Comparison of ENCODE assay signal across 10 cellular contexts in the genomic region with DNA sequence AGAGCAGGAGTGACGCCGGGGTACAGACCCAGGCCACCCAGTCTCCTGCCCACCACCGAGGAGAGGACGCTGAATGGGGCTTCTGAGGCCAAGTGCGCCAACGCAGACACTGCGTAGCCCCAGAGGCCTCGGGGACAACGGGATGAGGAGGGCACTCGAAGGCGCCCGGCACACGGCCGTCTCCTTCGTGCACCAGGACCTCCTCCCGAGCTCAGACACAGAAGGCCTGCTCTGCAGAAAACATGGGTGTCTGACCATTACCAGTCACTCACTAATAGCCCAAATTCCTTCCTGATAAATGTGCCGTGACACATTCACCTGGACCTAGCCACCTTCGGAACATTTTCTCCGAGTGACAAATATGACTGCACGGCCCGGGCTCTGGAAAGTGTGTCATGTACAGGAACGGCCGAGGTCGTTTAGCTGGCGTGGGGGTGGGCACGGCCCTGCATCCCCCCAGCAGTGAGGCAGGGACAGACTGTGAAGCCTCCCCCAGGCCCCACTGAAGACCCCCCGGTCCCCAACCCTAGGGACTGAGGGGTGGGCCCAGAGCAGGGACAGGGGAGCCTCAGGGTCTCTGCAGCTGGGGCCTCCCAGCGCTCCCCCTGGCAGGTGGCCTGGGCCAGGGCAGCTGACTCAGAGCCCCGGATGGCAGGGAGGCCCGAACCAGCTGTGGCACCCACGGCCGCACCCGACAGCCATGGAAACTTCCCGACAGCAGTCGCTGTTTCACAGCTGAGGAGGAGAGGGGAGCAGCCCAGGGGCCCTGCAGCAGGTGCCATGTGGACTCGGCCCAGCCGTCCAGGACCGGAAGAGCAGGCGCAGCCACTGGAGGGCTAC. TPM values are rescaled to one million over a fixed set of nuclear protein-coding genes. Genes with fewer than 3 reads are reported as not detected.
DNase-seq lines count a peak whose midpoint lies in the region; TF ChIP-seq lines count a peak whose summit lies in the region.
"Had no signal": no experiment of that assay in that cellular context is flagged by ENCODE, and none has a peak within 500 bp of the region (broad histone marks: within the 10 kb centered on the region; RNA-seq: fewer than 3 reads in every experiment).

No MANE protein-coding gene starts in this region.

- no peaks in the 10 kb centered on the region for H3K36me3 Mint-ChIP-seq in HFFc6 (ENCODE audit: low read depth)
- no peaks in the 10 kb centered on the region for H3K36me3 Mint-ChIP-seq in progenitor cell of endocrine pancreas (ENCODE audit: insufficient read depth)
- no peaks in the 10 kb centered on the region for H3K36me3 Mint-ChIP-seq in endothelial cell (ENCODE audit: low read depth, unreplicated experiment)
- H3K36me3 Mint-ChIP-seq: stimulated activated naive B cell treated with anti-CD40 and anti-IgM and Interleukin-4, amounts not matched to agents 10 μg/mL and 1 μg/mL and 100 μg/mL, for 72 hours had no signal

- 0 out of 2 replicates have a peak, but pooled peaks cover 1% of the 10 kb centered on the region for H3K27me3 Mint-ChIP-seq in HFFc6 (ENCODE audit: insufficient read depth)
- H3K27me3 Mint-ChIP-seq in progenitor cell of endocrine pancreas: peaks cover 6% of the 10 kb centered on the region
- H3K27me3 Mint-ChIP-seq in endothelial cell (ENCODE audit: unreplicated experiment): peaks cover 4% of the 10 kb centered on the region

- no peaks in the 10 kb centered on the region; the same call in 1 of the 2 replicates for H3K9me3 Mint-ChIP-seq in HFFc6
- H3K9me3 Mint-ChIP-seq in progenitor cell of endocrine pancreas (ENCODE audit: low read depth): peaks cover 6% of the 10 kb centered on the region
- no peaks in the 10 kb centered on the region for H3K9me3 Mint-ChIP-seq in endothelial cell (ENCODE audit: unreplicated experiment)
- H3K9me3 Mint-ChIP-seq: activated T-helper 1 cell treated with anti-CD3 and anti-CD28 coated beads, Interleukin-12 subunit alpha, Interleukin-12 subunit beta, Interleukin-2, Interleukin-4 antibody, amounts not matched to agents 30 ng/mL and 10 ng/mL and 1 ng/mL, durations not matched to agents 14 hours and 24 hours and 36 hours had no signal

- H3K4me1 Mint-ChIP-seq in HFFc6 (ENCODE audit: low read depth) (peaks cover 36% of the 10 kb centered on the region), progenitor cell of endocrine pancreas (ENCODE audit: low read depth) (no peaks in the 10 kb centered on the region), endothelial cell (ENCODE audit: unreplicated experiment) (peaks cover 7% of the 10 kb centered on the region)
- H3K4me1 Mint-ChIP-seq: stimulated activated naive B cell treated with anti-CD40 and anti-IgM and Interleukin-4, amounts not matched to agents 10 μg/mL and 1 μg/mL and 100 μg/mL, for 72 hours had no signal

- peak; percentile 43 for DNase-seq in Daoy (ENCODE audit: low read depth)
- DNase-seq in HFFc6: no peak
- DNase-seq in esophagus squamous epithelium (lab: John Stamatoyannopoulos, UW): no peak
- peak; percentile 8 for DNase-seq in progenitor cell of endocrine pancreas (ENCODE audit: low spot score, unreplicated experiment)
- no peak for DNase-seq in medulla oblongata (ENCODE audit: extremely low spot score)
- DNase-seq in GM13977 (ENCODE audit: low spot score): no peak
- no peak for DNase-seq in endothelial cell (ENCODE audit: low spot score)
- DNase-seq: erythroblast; stimulated activated naive B cell treated with anti-CD40 and anti-IgM and Interleukin-4, amounts not matched to agents 10 μg/mL and 1 μg/mL and 100 μg/mL, for 72 hours had no signal

- no peak for TF ChIP-seq POLR2A in esophagus squamous epithelium (IDR thresholded peaks at IDR 0.05)

- no peak for TF ChIP-seq CTCF in HFFc6 (IDR thresholded peaks at IDR 0.05)
- TF ChIP-seq CTCF in esophagus squamous epithelium (IDR thresholded peaks at IDR 0.05): no peak
- TF ChIP-seq CTCF in progenitor cell of endocrine pancreas (IDR thresholded peaks at IDR 0.05; ENCODE audit: unreplicated experiment): no peak
- TF ChIP-seq CTCF in GM13977 (IDR thresholded peaks at IDR 0.05; ENCODE audit: extremely low read depth, insufficient read depth, missing control alignments): no peak
- no peak for TF ChIP-seq CTCF in endothelial cell (IDR thresholded peaks at IDR 0.05; ENCODE audit: unreplicated experiment)

- H3K4me3 Mint-ChIP-seq in HFFc6 (no peak overlapping the region), progenitor cell of endocrine pancreas (ENCODE audit: low read depth) (no peak overlapping the region), endothelial cell (ENCODE audit: unreplicated experiment) (no peak overlapping the region)
- H3K4me3 Mint-ChIP-seq: activated T-helper 1 cell treated with anti-CD3 and anti-CD28 coated beads, Interleukin-12 subunit alpha, Interleukin-12 subunit beta, Interleukin-2, Interleukin-4 antibody, amounts not matched to agents 30 ng/mL and 10 ng/mL and 1 ng/mL, durations not matched to agents 14 hours and 24 hours and 36 hours; stimulated activated naive B cell treated with anti-CD40 and anti-IgM and Interleukin-4, amounts not matched to agents 10 μg/mL and 1 μg/mL and 100 μg/mL, for 72 hours had no signal

- 43 to 78% methylated on average over 4 to 6 of the region's 39 CpGs for WGBS in esophagus squamous epithelium, 2 donors

- H3K27ac Mint-ChIP-seq in HFFc6 (peak overlapping the region; percentile 100), progenitor cell of endocrine pancreas (peak overlapping the region; percentile 37), endothelial cell (ENCODE audit: unreplicated experiment) (no peak overlapping the region)
- H3K27ac Mint-ChIP-seq: activated T-helper 1 cell treated with anti-CD3 and anti-CD28 coated beads, Interleukin-12 subunit alpha, Interleukin-12 subunit beta, Interleukin-2, Interleukin-4 antibody, amounts not matched to agents 30 ng/mL and 10 ng/mL and 1 ng/mL, durations not matched to agents 14 hours and 24 hours and 36 hours; stimulated activated naive B cell treated with anti-CD40 and anti-IgM and Interleukin-4, amounts not matched to agents 10 μg/mL and 1 μg/mL and 100 μg/mL, for 72 hours had no signal

- peaks cover 0 to 46% (median 0%) of the 10 kb centered on the region in 4 donors for H3K27me3 ChIP-seq in esophagus squamous epithelium

- no peaks in the 10 kb centered on the region for H3K36me3 ChIP-seq in esophagus squamous epithelium

- no peaks in the 10 kb centered on the region for H3K9me3 ChIP-seq in esophagus squamous epithelium

- H3K4me1 ChIP-seq in esophagus squamous epithelium: peaks cover 11 to 53% (median 37%) of the 10 kb centered on the region in 3 donors

- in situ Hi-C loops in GM13977 (cut with MboI; ENCODE audit: low pct_unique_long_range_greater_than_20kb, low sequenced_read_pairs, unreplicated experiment): no loop called here

- intact Hi-C loops in esophagus squamous epithelium (cut with DNase I): no loop called here

- H3K27ac ChIP-seq in esophagus squamous epithelium: peak overlapping the region; percentile 19 to 31 (median 28)

- H3K4me3 ChIP-seq in esophagus squamous epithelium: no peak overlapping the region

RNA-seq across cellular contexts. Expression of a gene that starts 16.7 kb away (rescaled TPM):
- total RNA-seq in Daoy (2014; rRNA removed; shearing (Covaris generic)): 456 and 480 TPM in 2 replicates
- total RNA-seq in HFFc6 (2021; fragmentation: NEBNext Ultra II Directional; extraction: Animal tissue kit (Norgen Biotek cat#: 25700)): 100 to 1,000 TPM; 426 to 514 (median 467) TPM
- 100 to 1,000 TPM in 1 of 4 donors, 10 to 100 TPM in 3; 23.0 to 328 (median 62.0) TPM for total RNA-seq in esophagus squamous epithelium
- 32.0 and 38.6 TPM in 2 replicates for total RNA-seq in progenitor cell of endocrine pancreas
- 378 TPM for total RNA-seq in endothelial cell (ENCODE audit: unreplicated experiment)

Comparison
In these comparisons a context has a peak if more than half of its experiments do, and no peak if none do; other contexts are left out.
1. DNase-seq: peak in Daoy (single experiment) and progenitor cell of endocrine pancreas (single experiment); none in HFFc6 (single experiment), esophagus squamous epithelium (single experiment), medulla oblongata (single experiment), GM13977 (single experiment) and endothelial cell (single experiment).